In the genomic region with DNA sequence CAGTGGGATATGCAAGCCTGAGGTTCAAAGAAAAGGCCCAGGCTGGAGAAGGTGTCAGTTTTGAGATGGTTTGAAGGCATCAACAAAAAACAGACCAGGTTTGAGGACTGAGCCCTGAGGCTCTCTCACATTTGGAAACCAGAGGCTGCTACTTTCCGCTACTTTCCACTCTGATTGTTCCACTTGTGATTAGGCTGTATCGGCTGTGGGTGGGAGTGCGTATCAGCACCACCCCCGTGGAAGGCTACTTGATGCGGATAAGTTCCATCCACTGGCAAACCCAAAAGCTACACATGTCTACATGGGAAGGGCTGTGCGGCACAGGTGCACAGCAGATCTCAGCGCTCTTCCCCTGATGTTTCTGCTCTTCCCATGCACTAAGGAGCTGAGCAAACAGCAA, we compare ENCODE assay signal across 12 cellular contexts.
DNase-seq lines count a peak whose midpoint lies in the region; ATAC-seq and TF ChIP-seq lines count a peak whose summit lies in the region.
"Had no signal": no experiment of that assay in that cellular context is flagged by ENCODE, and none has a peak within 500 bp of the region (broad histone marks: within the 10 kb centered on the region; RNA-seq: fewer than 3 reads in every experiment).

No MANE protein-coding gene starts in this region.

- H3K4me1 ChIP-seq in naive thymus-derived CD4-positive, alpha-beta T cell (ENCODE audit: control insufficient read depth in 2 of 2, insufficient read depth in 2 of 2, low read length in 2 of 2), result peaks cover 15 to 39% of the 10 kb centered on the region in 2 donors

- intact Hi-C loops in CD4-positive, alpha-beta T cell (cut with DNase I, micrococcal nuclease), result loop anchor here in 1 of 2 experiments (5.0 kb wide), 1 partner anchor 35 kb away; no protein-coding TSS in a partner anchor
- intact Hi-C loops in naive thymus-derived CD4-positive, alpha-beta T cell (cut with micrococcal nuclease), result loop anchor here in 1 of 2 donors (1.0 kb wide), 1 partner anchor 37 kb away; no protein-coding TSS in a partner anchor

- peak overlapping the region; percentile 9 for H3K27ac ChIP-seq in CD4-positive, alpha-beta T cell (ENCODE audit: low read depth, low read length)
- H3K27ac ChIP-seq in naive thymus-derived CD4-positive, alpha-beta T cell (ENCODE audit: low read depth, low read length), result no peak overlapping the region

- H3K4me3 ChIP-seq in naive thymus-derived CD4-positive, alpha-beta T cell (ENCODE audit: low read length), result peak overlapping the region; percentile 7

- DNase-seq in CD4-positive, alpha-beta T cell, result no peak
- DNase-seq in activated T-cell treated with anti-CD3 and anti-CD28 coated beads, Interleukin-2, amount 50 U/mL, for 48 hours, result peak; percentile 33 to 38
- no peak for DNase-seq in naive thymus-derived CD4-positive, alpha-beta T cell
- no peak for DNase-seq in islet precursor cell
- no peak for DNase-seq in middle frontal gyrus (ENCODE audit: extremely low spot score, low spot score)
- DNase-seq in NCI-H2081 (lab: John Stamatoyannopoulos, UW), result no peak
- DNase-seq: left cardiac atrium, NCI-H2171 treated with DMSO at 0.1 percent for 48 hours had no signal

- H3K27me3 Mint-ChIP-seq in CD4-positive, alpha-beta T cell, result no peaks in the 10 kb centered on the region
- H3K27me3 Mint-ChIP-seq in T-helper 1 cell treated with Interleukin-12 subunit alpha and Interleukin-12 subunit beta and Interleukin-4 antibody, amounts not matched to agents 30 μg/mL and 1 μg/mL, for 36 hours (ENCODE audit: low read depth), result no peaks in the 10 kb centered on the region
- no peaks in the 10 kb centered on the region for H3K27me3 Mint-ChIP-seq in naive thymus-derived CD4-positive, alpha-beta T cell
- H3K27me3 Mint-ChIP-seq: IgD-negative memory B cell had no signal

- no peak for ATAC-seq in CD4-positive, alpha-beta T cell (ENCODE audit: poor library complexity)
- no peak for ATAC-seq in naive thymus-derived CD4-positive, alpha-beta T cell
- no peak for ATAC-seq in HG02610 (IDR thresholded peaks at IDR 0.05; ENCODE audit: unreplicated experiment)
- ATAC-seq: WTC11 had no signal

- peaks cover 79% of the 10 kb centered on the region for H3K4me1 Mint-ChIP-seq in CD4-positive, alpha-beta T cell (ENCODE audit: low read depth)
- peaks cover 64% of the 10 kb centered on the region for H3K4me1 Mint-ChIP-seq in T-helper 1 cell treated with Interleukin-12 subunit alpha and Interleukin-12 subunit beta and Interleukin-4 antibody, amounts not matched to agents 30 μg/mL and 1 μg/mL, for 36 hours (ENCODE audit: low read depth)
- peaks cover 21 to 77% (median 44%) of the 10 kb centered on the region in 7 donors for H3K4me1 Mint-ChIP-seq in naive thymus-derived CD4-positive, alpha-beta T cell

- H3K9me3 ChIP-seq in CD4-positive, alpha-beta T cell (ENCODE audit: control insufficient read depth, low read length), result no peaks in the 10 kb centered on the region
- no peaks in the 10 kb centered on the region for H3K9me3 ChIP-seq in naive thymus-derived CD4-positive, alpha-beta T cell (ENCODE audit: control insufficient read depth in 2 of 3, low read length in 3 of 3)

- peak overlapping the region; percentile 76 for H3K4me3 Mint-ChIP-seq in CD4-positive, alpha-beta T cell
- H3K4me3 Mint-ChIP-seq in T-helper 1 cell treated with Interleukin-12 subunit alpha and Interleukin-12 subunit beta and Interleukin-4 antibody, amounts not matched to agents 30 μg/mL and 1 μg/mL, for 36 hours, result peak overlapping the region; percentile 89
- H3K4me3 Mint-ChIP-seq in naive thymus-derived CD4-positive, alpha-beta T cell, result peak overlapping the region in 6 of 10 donors; percentile 6 to 87 (median 56)
- H3K4me3 Mint-ChIP-seq: IgD-negative memory B cell, WTC11 had no signal

- no peaks in the 10 kb centered on the region for H3K9me3 Mint-ChIP-seq in CD4-positive, alpha-beta T cell
- H3K9me3 Mint-ChIP-seq in T-helper 1 cell treated with Interleukin-12 subunit alpha and Interleukin-12 subunit beta and Interleukin-4 antibody, amounts not matched to agents 30 μg/mL and 1 μg/mL, for 36 hours, result peaks cover 6% of the 10 kb centered on the region
- H3K9me3 Mint-ChIP-seq in naive thymus-derived CD4-positive, alpha-beta T cell, result peaks cover 0 to 8% (median 0%) of the 10 kb centered on the region in 11 donors

- no peak for TF ChIP-seq CTCF in CD4-positive, alpha-beta T cell (IDR thresholded peaks at IDR 0.05)

- CTCF ChIA-PET in CD4-positive, alpha-beta T cell (lab: Charles Lee), result interaction anchor here (0.6 to 2.3 kb wide), 3 partner anchors 27 to 43 kb away, joined by 3 to 6 read pairs (median 3); no protein-coding TSS in a partner anchor
- CTCF ChIA-PET in naive thymus-derived CD4-positive, alpha-beta T cell (lab: Charles Lee), result no interaction called here

- H3K36me3 ChIP-seq in naive thymus-derived CD4-positive, alpha-beta T cell (ENCODE audit: control insufficient read depth in 2 of 3, insufficient read depth in 3 of 3, low read length in 3 of 3), result no peaks in the 10 kb centered on the region

- no peaks in the 10 kb centered on the region for H3K36me3 Mint-ChIP-seq in CD4-positive, alpha-beta T cell (ENCODE audit: low read depth)
- peaks cover 40% of the 10 kb centered on the region for H3K36me3 Mint-ChIP-seq in T-helper 1 cell treated with Interleukin-12 subunit alpha and Interleukin-12 subunit beta and Interleukin-4 antibody, amounts not matched to agents 30 μg/mL and 1 μg/mL, for 36 hours (ENCODE audit: low read depth)
- H3K36me3 Mint-ChIP-seq in naive thymus-derived CD4-positive, alpha-beta T cell, result peaks cover 6 to 44% (median 9%) of the 10 kb centered on the region in 5 donors
- H3K36me3 Mint-ChIP-seq: WTC11 had no signal

- H3K27me3 ChIP-seq in CD4-positive, alpha-beta T cell (ENCODE audit: control insufficient read depth, insufficient read depth, low read length), result no peaks in the 10 kb centered on the region
- H3K27me3 ChIP-seq in naive thymus-derived CD4-positive, alpha-beta T cell (ENCODE audit: control insufficient read depth in 2 of 2, insufficient read depth in 2 of 2, low read length in 2 of 2), result no peaks in the 10 kb centered on the region

- POLR2A ChIA-PET in CD4-positive, alpha-beta T cell (lab: Charles Lee), result interaction anchor here (1.3 to 1.5 kb wide), 2 partner anchors 13 to 325 kb away, joined by 3 to 5 read pairs; no protein-coding TSS in a partner anchor
- POLR2A ChIA-PET in naive thymus-derived CD4-positive, alpha-beta T cell (lab: Charles Lee), result interaction anchor here (0.6 kb wide), 1 partner anchor 43 kb away, joined by 3 read pairs; no protein-coding TSS in a partner anchor

- peak overlapping the region; percentile 87 for H3K27ac Mint-ChIP-seq in CD4-positive, alpha-beta T cell
- H3K27ac Mint-ChIP-seq in T-helper 1 cell treated with Interleukin-12 subunit alpha and Interleukin-12 subunit beta and Interleukin-4 antibody, amounts not matched to agents 30 μg/mL and 1 μg/mL, for 36 hours, result peak overlapping the region; percentile 90
- peak overlapping the region in 7 of 9 donors; percentile 6 to 91 (median 72) for H3K27ac Mint-ChIP-seq in naive thymus-derived CD4-positive, alpha-beta T cell
- H3K27ac Mint-ChIP-seq: WTC11 had no signal

Comparison
In these comparisons a context has a peak if more than half of its experiments do, and no peak if none do; other contexts are left out.
1. DNase-seq: peak in activated T-cell treated with anti-CD3 and anti-CD28 coated beads, Interleukin-2, amount 50 U/mL, for 48 hours (2 of 2); none in CD4-positive, alpha-beta T cell (0 of 10), naive thymus-derived CD4-positive, alpha-beta T cell (0 of 9), islet precursor cell (single experiment), middle frontal gyrus (single experiment) and NCI-H2081 (0 of 2).
2. Peak in every context shown above with its lines, with median percentiles within 50 percentile points of each other: H3K27ac Mint-ChIP-seq and H3K4me3 Mint-ChIP-seq.